Comparison of ENCODE assay signal across 15 cellular contexts in genomic region chr14:100554696-100555320, GRCh38. TPM values are rescaled to one million over a fixed set of nuclear protein-coding genes. Genes with fewer than 3 reads are reported as not detected.
DNase-seq lines count a peak whose midpoint lies in the region; ATAC-seq, FAIRE-seq and TF ChIP-seq lines count a peak whose summit lies in the region.
"Had no signal": no experiment of that assay in that cellular context is flagged by ENCODE, and none has a peak within 500 bp of the region (broad histone marks: within the 10 kb centered on the region; RNA-seq: fewer than 3 reads in every experiment).

No MANE protein-coding gene starts in this region.

- no peaks in the 10 kb centered on the region for H3K23me2 ChIP-seq in H1 (ENCODE audit: low read depth, low read length)

- H3K79me1 ChIP-seq in H1 (ENCODE audit: low read depth, low read length): no peaks in the 10 kb centered on the region

- H2AK5ac ChIP-seq in H1 (ENCODE audit: low read depth, low read length): no peak overlapping the region

- no peak for TF ChIP-seq CTCF in MCF 10A (IDR thresholded peaks at IDR 0.05; ENCODE audit: unreplicated experiment)
- TF ChIP-seq CTCF in mammary epithelial cell (conservative IDR thresholded peaks at IDR 0.05 in 1 of 2, IDR thresholded peaks at IDR 0.05 in 1 of 2; ENCODE audit: extremely low read depth in 1 of 2, insufficient read depth in 1 of 2, low read depth in 1 of 2, low read length in 2 of 2): no peak
- TF ChIP-seq CTCF in Panc1 (IDR thresholded peaks at IDR 0.05): no peak
- TF ChIP-seq CTCF in H1 (IDR thresholded peaks at IDR 0.05; ENCODE audit: control extremely low read depth in 1 of 3, insufficient read depth in 1 of 3, low read depth in 1 of 3, low read length in 3 of 3): no peak
- no peak for TF ChIP-seq CTCF in type B pancreatic cell (conservative IDR thresholded peaks at IDR 0.05)
- no peak for TF ChIP-seq CTCF in coronary artery (IDR thresholded peaks at IDR 0.05)

- H4K91ac ChIP-seq in H1 (replicated peaks; ENCODE audit: insufficient read length, low read length): no peak overlapping the region

- no peak for ATAC-seq in Panc1
- no peak for ATAC-seq in naive thymus-derived CD8-positive, alpha-beta T cell

- H3K27me3 Mint-ChIP-seq in MCF 10A (ENCODE audit: insufficient read depth, unreplicated experiment) (no peaks in the 10 kb centered on the region), type B pancreatic cell (peaks cover 14% of the 10 kb centered on the region)
- H3K27me3 Mint-ChIP-seq in naive thymus-derived CD8-positive, alpha-beta T cell: peaks cover 0 to 3% (median 0%) of the 10 kb centered on the region in 5 donors

- peak overlapping the region; percentile 71 for H3K18ac ChIP-seq in H1 (ENCODE audit: extremely low read depth, low read length)

- no TSS peak for BruUV-seq in MCF 10A (replicated peaks; lab: Mats Ljungman, UMichigan)
- no TSS peak for BruUV-seq in mammary epithelial cell (replicated peaks; lab: Mats Ljungman, UMichigan)
- BruUV-seq in Panc1 (replicated peaks; lab: Mats Ljungman, UMichigan): no TSS peak

- H3K4me2 ChIP-seq in mammary epithelial cell (ENCODE audit: insufficient read depth, low read depth, low read length) (no peak overlapping the region), H1 (ENCODE audit: insufficient read depth in 1 of 2, low read depth in 2 of 2, low read length in 2 of 2) (no peak overlapping the region)

- H2AFZ ChIP-seq in mammary epithelial cell (ENCODE audit: low read depth, low read length) (no peak overlapping the region), H1 (ENCODE audit: low read length) (no peak overlapping the region)

- no peak overlapping the region for H3K9ac ChIP-seq in mammary epithelial cell (ENCODE audit: insufficient read depth, low read length)
- H3K9ac ChIP-seq in H1 (replicated peaks in 1 of 4; ENCODE audit: extremely low read depth in 1 of 4, low read depth in 3 of 4, low read length in 3 of 4): no peak overlapping the region

- H2BK20ac ChIP-seq in H1 (ENCODE audit: low read length): no peak overlapping the region

- H3K27ac Mint-ChIP-seq in MCF 10A (ENCODE audit: low read depth, unreplicated experiment) (peak overlapping the region; percentile 11), type B pancreatic cell (peak overlapping the region; percentile 82)
- peak overlapping the region in 1 of 10 donors; percentile 9 for H3K27ac Mint-ChIP-seq in naive thymus-derived CD8-positive, alpha-beta T cell

- dilution Hi-C loops in mammary epithelial cell (cut with HindIII; ENCODE audit: low sequenced_read_pairs): no loop called here

- no peak for FAIRE-seq in H1 (lab: Jason Lieb, UNC)

- CTCF ChIA-PET in MCF 10A (lab: Yijun Ruan, JAX): no interaction called here
- CTCF ChIA-PET in mammary epithelial cell (lab: Charles Lee; ENCODE audit: low non-redundant PET): no interaction called here
- CTCF ChIA-PET in Panc1 (lab: Charles Lee): no interaction called here
- CTCF ChIA-PET in H1 (lab: Charles Lee; ENCODE audit: partially characterized antibody): interaction anchor here (1.1 to 2.5 kb wide), 5 partner anchors 8 to 137 kb away, joined by 3 to 11 read pairs (median 6); no protein-coding TSS in a partner anchor

- H4K8ac ChIP-seq in H1 (ENCODE audit: extremely low read depth, insufficient read depth, low read length): peak overlapping the region; percentile 81

- TF ChIP-seq RAD21 in H1 (IDR thresholded peaks at IDR 0.05 in 1 of 2, conservative IDR thresholded peaks at IDR 0.05 in 1 of 2; ENCODE audit: low read depth in 2 of 2, low read length in 2 of 2): no peak

- no peaks in the 10 kb centered on the region for H3K9me3 Mint-ChIP-seq in MCF 10A (ENCODE audit: unreplicated experiment)
- no peaks in the 10 kb centered on the region for H3K9me3 Mint-ChIP-seq in type B pancreatic cell
- H3K9me3 Mint-ChIP-seq in naive thymus-derived CD8-positive, alpha-beta T cell: no peaks in the 10 kb centered on the region

- H2BK5ac ChIP-seq in H1 (ENCODE audit: low read depth, low read length): peak overlapping the region; percentile 60; the same call in 1 of the 2 replicates

- DNase-seq in MCF 10A (ENCODE audit: unreplicated experiment): no peak
- DNase-seq in mammary epithelial cell: no peak
- no peak for DNase-seq in Panc1 (ENCODE audit: low read depth, low spot score)
- DNase-seq in H1 (ENCODE audit: low read depth in 1 of 2, low spot score in 2 of 2): no peak
- DNase-seq in type B pancreatic cell (ENCODE audit: extremely low spot score, unreplicated experiment): no peak
- no peak for DNase-seq in GM03348 (ENCODE audit: low spot score)
- no peak for DNase-seq in coronary artery (ENCODE audit: low spot score)
- DNase-seq in naive thymus-derived CD8-positive, alpha-beta T cell: no peak
- DNase-seq: AML-193, GOT3, Kasumi-1, MG63, NCI-H1694 treated with DMSO at 0.1 percent for 48 hours, NCI-H446, NCI-H526 had no signal

- H3K27me3 ChIP-seq in mammary epithelial cell (ENCODE audit: insufficient read depth, low read length) (no peaks in the 10 kb centered on the region), Panc1 (ENCODE audit: control insufficient read depth, insufficient read depth, low read length) (no peaks in the 10 kb centered on the region), H1 (replicated peaks in 1 of 4; ENCODE audit: control insufficient read depth in 3 of 4, extremely low read depth in 1 of 4, insufficient read depth in 3 of 4, low read length in 3 of 4) (peaks cover 0 to 5% (median 2%) of the 10 kb centered on the region in 4 experiments; a peak in 3 of 7 replicates)
- H3K27me3 ChIP-seq: MG63 had no signal

- no peak overlapping the region for H3K27ac ChIP-seq in mammary epithelial cell (ENCODE audit: insufficient read depth, low read depth, low read length)
- H3K27ac ChIP-seq in Panc1 (ENCODE audit: low read length): peak overlapping the region; percentile 34; the same call in 1 of the 2 replicates
- H3K27ac ChIP-seq in H1 (ENCODE audit: low read depth, low read length): no peak overlapping the region
- peak overlapping the region in 1 of 2 donors; percentile 23 for H3K27ac ChIP-seq in coronary artery

- no peaks in the 10 kb centered on the region for H3K9me3 ChIP-seq in mammary epithelial cell (replicated peaks; ENCODE audit: insufficient read depth, low read length)
- no peaks in the 10 kb centered on the region for H3K9me3 ChIP-seq in Panc1 (ENCODE audit: control insufficient read depth, insufficient read depth, low read depth, low read length)
- no peaks in the 10 kb centered on the region for H3K9me3 ChIP-seq in H1 (ENCODE audit: insufficient read depth in 2 of 2, low read depth in 1 of 2, low read length in 1 of 2)
- H3K9me3 ChIP-seq: MG63 had no signal

- 89% methylated on average over 12 of the region's 17 CpGs for WGBS in mammary epithelial cell (ENCODE audit: low coverage, missing lambda C conversion rate)
- 97% methylated on average over 10 of the region's 17 CpGs; no CpG with 5 or more reads in 1 of the 2 experiments for WGBS in H1 (ENCODE audit: extremely low coverage in 1 of 2, insufficient coverage in 1 of 2, insufficient read length in 1 of 2, insufficient replicate concordance in 2 of 2, low coverage in 1 of 2, low lambda C conversion rate in 2 of 2, missing lambda C conversion rate in 1 of 2), 2 experiments

- no peaks in the 10 kb centered on the region for H3K36me3 ChIP-seq in mammary epithelial cell (ENCODE audit: insufficient read depth, low read length)
- H3K36me3 ChIP-seq in Panc1 (ENCODE audit: control insufficient read depth, insufficient read depth, low read length): no peaks in the 10 kb centered on the region
- H3K36me3 ChIP-seq in H1 (ENCODE audit: control insufficient read depth in 2 of 4, insufficient read depth in 4 of 4, low read length in 3 of 4): no peaks in the 10 kb centered on the region
- H3K36me3 ChIP-seq: MG63 had no signal

- no peak overlapping the region for H3K4ac ChIP-seq in H1 (replicated peaks; ENCODE audit: insufficient read length, low read depth, low read length)

- POLR2A ChIA-PET in MCF 10A (lab: Yijun Ruan, JAX) (no interaction called here), Panc1 (lab: Charles Lee) (no interaction called here), H1 (lab: Charles Lee; ENCODE audit: partially characterized antibody) (interaction anchor here (2.1 kb wide), 1 partner anchor 7 kb away, joined by 5 read pairs; no protein-coding TSS in a partner anchor)
- POLR2A ChIA-PET in naive thymus-derived CD8-positive, alpha-beta T cell (lab: Charles Lee): no interaction called here

- no peak overlapping the region for H4K5ac ChIP-seq in H1 (ENCODE audit: insufficient read length, low read depth, low read length)

- in situ Hi-C loops in mammary epithelial cell (cut with MboI; ENCODE audit: low sequenced_read_pairs in 2 of 2): no loop called here
- in situ Hi-C loops in Panc1 (cut with HindIII; ENCODE audit: low pct_unique_long_range_greater_than_20kb, low sequenced_read_pairs): no loop called here

- H3K4me1 ChIP-seq in mammary epithelial cell (ENCODE audit: insufficient read depth, low read length) (peaks cover 5% of the 10 kb centered on the region), Panc1 (ENCODE audit: control insufficient read depth, insufficient read depth, low read length) (peaks cover 52% of the 10 kb centered on the region), H1 (replicated peaks in 1 of 4; ENCODE audit: control insufficient read depth in 3 of 4, insufficient read depth in 4 of 4, low read length in 3 of 4) (peaks cover 0 to 19% (median 17%) of the 10 kb centered on the region in 4 experiments; a peak in 6 of 7 replicates)

- no peak for TF ChIP-seq EP300 in H1 (IDR thresholded peaks at IDR 0.05; ENCODE audit: borderline replicate concordance in 1 of 2, low read depth in 2 of 2, low read length in 2 of 2)

- peak overlapping the region; percentile 97; the same call in 1 of the 2 replicates for H2BK12ac ChIP-seq in H1 (ENCODE audit: low read depth, low read length)

- H3K36me3 Mint-ChIP-seq in MCF 10A (ENCODE audit: insufficient read depth, unreplicated experiment): no peaks in the 10 kb centered on the region
- no peaks in the 10 kb centered on the region for H3K36me3 Mint-ChIP-seq in type B pancreatic cell
- H3K36me3 Mint-ChIP-seq in naive thymus-derived CD8-positive, alpha-beta T cell: no peaks in the 10 kb centered on the region

- no peak overlapping the region for H2BK120ac ChIP-seq in H1 (replicated peaks; ENCODE audit: low read depth, low read length)

- H2BK15ac ChIP-seq in H1 (ENCODE audit: low read length): 0 out of 2 replicates have a peak overlapping the region, but pooled peaks have one; percentile 46

- no peak overlapping the region for H3K56ac ChIP-seq in H1 (replicated peaks; ENCODE audit: insufficient read length, low read depth, low read length)

- H3K4me3 Mint-ChIP-seq in MCF 10A (ENCODE audit: unreplicated experiment) (no peak overlapping the region), type B pancreatic cell (no peak overlapping the region)
- H3K4me3 Mint-ChIP-seq in naive thymus-derived CD8-positive, alpha-beta T cell: no peak overlapping the region

- H4K20me1 ChIP-seq in mammary epithelial cell (ENCODE audit: insufficient read depth, low read length): no peaks in the 10 kb centered on the region
- H4K20me1 ChIP-seq in H1 (replicated peaks in 1 of 2; ENCODE audit: control insufficient read depth in 1 of 2, insufficient read depth in 2 of 2, low read length in 2 of 2): peaks cover 0 to 7% of the 10 kb centered on the region in 2 experiments

- intact Hi-C loops in MCF 10A (cut with micrococcal nuclease) (no loop called here), mammary epithelial cell (cut with micrococcal nuclease) (no loop called here), Panc1 (cut with micrococcal nuclease; ENCODE audit: unreplicated experiment) (no loop called here)

- H3K4me3 ChIP-seq in mammary epithelial cell (replicated peaks in 1 of 3; ENCODE audit: insufficient read depth in 1 of 3, low read depth in 2 of 3, low read length in 3 of 3) (no peak overlapping the region), Panc1 (ENCODE audit: low read depth in 2 of 2, low read length in 2 of 2) (no peak overlapping the region), H1 (ENCODE audit: extremely low read depth in 1 of 4, insufficient read depth in 2 of 4, low read depth in 3 of 4, low read length in 4 of 4) (no peak overlapping the region), coronary artery (no peak overlapping the region)
- H3K4me3 ChIP-seq: MG63 had no signal

- no peak overlapping the region for H3K14ac ChIP-seq in H1 (ENCODE audit: insufficient read length)

- TF ChIP-seq POLR2A in H1 (IDR thresholded peaks at IDR 0.05; ENCODE audit: control extremely low read depth in 1 of 2, low read depth in 2 of 2, low read length in 2 of 2): no peak

- H3K4me1 Mint-ChIP-seq in MCF 10A (ENCODE audit: insufficient read depth, unreplicated experiment): peaks cover 9% of the 10 kb centered on the region
- H3K4me1 Mint-ChIP-seq in type B pancreatic cell (ENCODE audit: unreplicated experiment): peaks cover 7% of the 10 kb centered on the region
- peaks cover 0 to 11% (median 8%) of the 10 kb centered on the region in 4 donors for H3K4me1 Mint-ChIP-seq in naive thymus-derived CD8-positive, alpha-beta T cell

- H3K23ac ChIP-seq in H1 (ENCODE audit: insufficient read length): no peak overlapping the region

- no peaks in the 10 kb centered on the region for H3K79me2 ChIP-seq in mammary epithelial cell (ENCODE audit: insufficient read depth, low read length)
- no peaks in the 10 kb centered on the region for H3K79me2 ChIP-seq in H1 (ENCODE audit: control insufficient read depth in 1 of 2, insufficient read depth in 2 of 2, low read length in 2 of 2)

RNA-seq across cellular contexts. Expression of gene BEGAIN, which starts 32.4 kb away (rescaled TPM):
- 3.6 and 7.0 TPM in 2 replicates for total RNA-seq in MCF 10A (2022)
- total RNA-seq in mammary epithelial cell: 1 to 10 TPM; 3.7 to 6.8 TPM
- 1.7 TPM for polyA plus RNA-seq in mammary epithelial cell
- not detected for polyA minus RNA-seq in mammary epithelial cell
- total RNA-seq in Panc1 (2021; ENCODE audit: unreplicated experiment): 26.5 TPM
- 37.2 TPM for polyA plus RNA-seq in Panc1 (2012; ENCODE audit: insufficient read length)
- total RNA-seq in H1 (2021; fragmentation: NEBNext Ultra II Directional; extraction: Animal tissue kit (Norgen Biotek cat#: 25700)): 2.1 and 3.0 TPM in 2 replicates
- 2.9 and 3.7 TPM in 2 replicates for polyA plus RNA-seq in H1 (2011; rRNA removed)
- 2.7 TPM for polyA plus RNA-seq in H1 (2011; cell fraction: cytosol; rRNA removed)
- polyA plus RNA-seq in H1 (2011; cell fraction: nucleus; rRNA removed): 5.0 TPM
- polyA plus RNA-seq in H1 (2012, experiment 1 of 2): 2.0 to 3.5 TPM (median 2.7 TPM) in 4 replicates
- polyA plus RNA-seq in H1 (2012, experiment 2 of 2): 1.5 TPM
- 1.6 TPM for polyA plus RNA-seq in H1 (2013, experiment 1 of 2)
- polyA plus RNA-seq in H1 (2013, experiment 2 of 2): 1.8 TPM
- 1.0 and 1.7 TPM in 2 replicates for polyA minus RNA-seq in H1 (2011; rRNA and poly(A)+ RNA removed)
- polyA minus RNA-seq in H1 (2011; cell fraction: cytosol; rRNA and poly(A)+ RNA removed): 1.4 TPM
- polyA minus RNA-seq in H1 (2011; cell fraction: nucleus; rRNA and poly(A)+ RNA removed): 1.9 TPM
- 1.9 and 3.0 TPM in 2 replicates for total RNA-seq in type B pancreatic cell (ENCODE audit: low replicate concordance)
- 1 to 10 TPM; 1.4 to 1.5 TPM for total RNA-seq in naive thymus-derived CD8-positive, alpha-beta T cell
- polyA plus RNA-seq in naive thymus-derived CD8-positive, alpha-beta T cell: under 1 TPM in 2 of 3 donors, not detected in 1; 0.25 to 0.27 TPM
